Comparison of ENCODE assay signal across 15 cellular contexts in genomic region chr4:176259330-176260090, GRCh38. TPM values are rescaled to one million over a fixed set of nuclear protein-coding genes. Genes with fewer than 3 reads are reported as not detected.
DNase-seq lines count a peak whose midpoint lies in the region; ATAC-seq and TF ChIP-seq lines count a peak whose summit lies in the region.
"Had no signal": no experiment of that assay in that cellular context is flagged by ENCODE, and none has a peak within 500 bp of the region (broad histone marks: within the 10 kb centered on the region; RNA-seq: fewer than 3 reads in every experiment).

No MANE protein-coding gene starts in this region.

- no peak overlapping the region for H2BK120ac ChIP-seq in neuronal stem cell (ENCODE audit: low read depth, low read length)

- CTCF ChIA-PET in RWPE1 (lab: Yijun Ruan, JAX) = interaction anchor here (0.5 kb wide), 1 partner anchor 144 kb away, joined by 3 read pairs; no protein-coding TSS in a partner anchor

- no peak overlapping the region for H3K23ac ChIP-seq in neuronal stem cell (ENCODE audit: low read depth, low read length, poor library complexity)

- no peak overlapping the region for H2BK15ac ChIP-seq in neuronal stem cell (ENCODE audit: low read length)

- POLR2A ChIA-PET in RWPE1 (lab: Yijun Ruan, JAX; ENCODE audit: low non-redundant PET) = no interaction called here

- no peak overlapping the region for H3K14ac ChIP-seq in neuronal stem cell (ENCODE audit: low read length)

- no peak overlapping the region for H3K4ac ChIP-seq in neuronal stem cell (ENCODE audit: low read length)

- H3K36me3 ChIP-seq in skeletal muscle tissue (ENCODE audit: control insufficient read depth in 3 of 3, insufficient read depth in 3 of 3, low read length in 3 of 3) (peaks cover 4 to 28% (median 10%) of the 10 kb centered on the region in 3 donors), neuronal stem cell (replicated peaks in 1 of 2; ENCODE audit: control insufficient read depth in 2 of 2, insufficient read depth in 2 of 2, low read length in 2 of 2) (no peaks in the 10 kb centered on the region), vagina (no peaks in the 10 kb centered on the region)
- H3K36me3 ChIP-seq: thoracic aorta had no signal

- ATAC-seq in GM18861 (IDR thresholded peaks at IDR 0.05; ENCODE audit: unreplicated experiment) = peak; percentile 85
- ATAC-seq in GM21447 (IDR thresholded peaks at IDR 0.05; ENCODE audit: unreplicated experiment) = no peak
- ATAC-seq: HCT116, HepG2 had no signal

- no peak overlapping the region for H4K8ac ChIP-seq in neuronal stem cell (ENCODE audit: low read depth, low read length)

- H2AK5ac ChIP-seq in neuronal stem cell (ENCODE audit: low read depth, low read length) = no peak overlapping the region

- no peak overlapping the region for H4K91ac ChIP-seq in neuronal stem cell (ENCODE audit: low read depth, low read length, poor library complexity)

- intact Hi-C loops in vagina (cut with DNase I) = no loop called here

- no CpG with 5 or more reads among the region's 5 CpGs for WGBS in neuronal stem cell (ENCODE audit: extremely low coverage in 2 of 2, insufficient read length in 2 of 2, insufficient replicate concordance in 1 of 2), 2 donors

- no peak overlapping the region for H3K27ac ChIP-seq in RWPE1
- peak overlapping the region; percentile 73 for H3K27ac ChIP-seq in skeletal muscle tissue (ENCODE audit: low read depth, low read length)
- H3K27ac ChIP-seq in neuronal stem cell (replicated peaks; ENCODE audit: low read length) = no peak overlapping the region
- no peak overlapping the region for H3K27ac ChIP-seq in vagina
- H3K27ac ChIP-seq: thoracic aorta had no signal

- DNase-seq in RWPE1 (ENCODE audit: low spot score) = peak; percentile 41
- DNase-seq in fibroblast of peridontal ligament (ENCODE audit: extremely low read depth) = peak; percentile 78
- DNase-seq in neuronal stem cell (ENCODE audit: low spot score) = no peak
- no peak for DNase-seq in vagina (ENCODE audit: extremely low spot score in 2 of 2)
- DNase-seq in cortex of kidney (lab: John Stamatoyannopoulos, UW) = no peak
- DNase-seq: activated CD4-positive, CD25-positive, alpha-beta regulatory T cell; Calu3; effector CD8-positive, alpha-beta T cell; NCI-H187 treated with DMSO at 0.1 percent for 48 hours had no signal

- H3K4me1 ChIP-seq in skeletal muscle tissue (ENCODE audit: control insufficient read depth in 3 of 3, insufficient read depth in 3 of 3, low read length in 3 of 3) = peaks cover 15 to 39% (median 28%) of the 10 kb centered on the region in 3 donors
- H3K4me1 ChIP-seq in neuronal stem cell (ENCODE audit: control insufficient read depth in 2 of 2, insufficient read depth in 1 of 2, low read depth in 1 of 2, low read length in 2 of 2) = peaks cover 5 to 7% of the 10 kb centered on the region in 2 donors
- H3K4me1 ChIP-seq in vagina = no peaks in the 10 kb centered on the region

- H3K9me3 ChIP-seq in skeletal muscle tissue (ENCODE audit: control insufficient read depth in 3 of 3, low read length in 3 of 3) = no peaks in the 10 kb centered on the region
- H3K9me3 ChIP-seq in neuronal stem cell (replicated peaks in 1 of 2; ENCODE audit: control insufficient read depth in 2 of 2, insufficient read depth in 1 of 2, low read depth in 1 of 2, low read length in 2 of 2) = no peaks in the 10 kb centered on the region
- no peaks in the 10 kb centered on the region for H3K9me3 ChIP-seq in vagina
- H3K9me3 ChIP-seq: thoracic aorta had no signal

- H3K27me3 ChIP-seq in skeletal muscle tissue (ENCODE audit: control insufficient read depth in 3 of 3, insufficient read depth in 3 of 3, low read length in 3 of 3) (no peaks in the 10 kb centered on the region), neuronal stem cell (ENCODE audit: control insufficient read depth in 3 of 3, insufficient read depth in 3 of 3, low read depth in 1 of 3, low read length in 3 of 3) (no peaks in the 10 kb centered on the region), vagina (no peaks in the 10 kb centered on the region)

- H3K79me1 ChIP-seq in neuronal stem cell (ENCODE audit: low read depth, low read length) = no peaks in the 10 kb centered on the region

- no peak for TF ChIP-seq CTCF in RWPE1 (conservative IDR thresholded peaks at IDR 0.05; ENCODE audit: low read depth)
- no peak for TF ChIP-seq CTCF in vagina (IDR thresholded peaks at IDR 0.05)

- no peak overlapping the region for H3K4me2 ChIP-seq in neuronal stem cell (ENCODE audit: insufficient read depth, low read length, poor library complexity, severe bottlenecking)

- H2BK12ac ChIP-seq in neuronal stem cell (ENCODE audit: low read length) = no peak overlapping the region

- TF ChIP-seq POLR2A in vagina (IDR thresholded peaks at IDR 0.05) = no peak

- no peak overlapping the region for H3K9ac ChIP-seq in skeletal muscle tissue (ENCODE audit: low read depth in 1 of 3, low read length in 3 of 3)
- H3K9ac ChIP-seq in neuronal stem cell (ENCODE audit: low read depth, low read length, poor library complexity) = no peak overlapping the region

- no peak overlapping the region for H2BK5ac ChIP-seq in neuronal stem cell (ENCODE audit: low read length)

- H3K18ac ChIP-seq in neuronal stem cell (ENCODE audit: low read length) = no peak overlapping the region

- no peak overlapping the region for H2AFZ ChIP-seq in neuronal stem cell (ENCODE audit: low read length)

- H3K4me3 ChIP-seq in skeletal muscle tissue (ENCODE audit: low read length in 3 of 3) = peak overlapping the region in 1 of 3 donors; percentile 4
- no peak overlapping the region for H3K4me3 ChIP-seq in neuronal stem cell (ENCODE audit: low read length in 2 of 2)
- H3K4me3 ChIP-seq in vagina = no peak overlapping the region
- H3K4me3 ChIP-seq: thoracic aorta had no signal

RNA-seq across cellular contexts. Expression of gene ASB5, which starts 9.5 kb away (rescaled TPM):
- 77.8 TPM for total RNA-seq in skeletal muscle tissue
- not detected for polyA plus RNA-seq in neuronal stem cell (2013, experiment 1 of 2)
- not detected for polyA plus RNA-seq in neuronal stem cell (2013, experiment 2 of 2)
- total RNA-seq in vagina = 5.9 TPM
- total RNA-seq: Calu3, HepG2, thoracic aorta had no signal
- polyA plus RNA-seq: HepG2 had no signal

Comparison
In these comparisons a context has a peak if more than half of its experiments do, and no peak if none do; other contexts are left out.
1. DNase-seq: peak in RWPE1 (single experiment) and fibroblast of peridontal ligament (single experiment); none in neuronal stem cell (single experiment), vagina (0 of 2) and cortex of kidney (single experiment).
2. RNA of gene ASB5, which starts 9.5 kb away (total RNA-seq): 77.8 TPM in skeletal muscle tissue (single experiment); 5.9 TPM in vagina (single experiment); every median in the first group is over 10 times any median in the second.